In the genomic region with DNA sequence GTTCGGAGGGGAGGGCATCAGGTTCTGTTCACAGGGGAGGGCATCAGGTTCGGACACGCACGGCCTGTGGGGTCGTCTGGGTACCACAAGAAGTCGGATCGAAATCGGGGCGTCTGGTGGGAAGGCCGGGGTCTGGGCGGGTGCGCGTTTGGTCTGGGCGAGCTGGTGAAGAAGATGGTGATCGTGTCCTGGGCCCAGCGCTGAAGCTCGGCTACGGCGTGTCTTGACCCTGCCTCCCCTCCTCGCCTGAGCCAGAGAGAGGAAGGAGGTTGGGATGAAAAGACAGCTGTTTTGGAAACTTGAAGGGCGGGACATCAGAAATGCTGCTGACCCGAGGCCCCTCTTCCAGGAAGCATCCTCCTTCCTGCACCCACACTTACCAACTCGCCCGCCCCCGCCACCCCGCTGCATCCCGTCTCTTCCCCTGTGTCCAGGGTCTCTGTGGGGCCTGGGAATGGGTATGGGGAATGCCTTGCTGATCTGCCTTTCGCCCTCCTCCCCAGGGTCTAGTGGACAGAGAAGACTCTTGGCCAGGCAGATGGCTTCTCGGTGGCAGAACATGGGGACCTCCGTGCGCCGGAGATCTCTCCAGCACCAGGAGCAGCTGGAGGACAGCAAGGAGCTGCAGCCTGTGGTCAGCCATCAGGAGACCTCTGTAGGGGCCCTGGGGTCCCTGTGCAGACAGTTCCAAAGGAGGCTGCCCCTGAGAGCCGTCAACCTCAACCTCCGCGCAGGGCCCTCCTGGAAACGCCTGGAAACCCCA, we compare ENCODE assay signal across 10 cellular contexts. TPM values are rescaled to one million over a fixed set of nuclear protein-coding genes. Genes with fewer than 3 reads are reported as not detected.
DNase-seq lines count a peak whose midpoint lies in the region; ATAC-seq and TF ChIP-seq lines count a peak whose summit lies in the region.
"Had no signal": no experiment of that assay in that cellular context is flagged by ENCODE, and none has a peak within 500 bp of the region (broad histone marks: within the 10 kb centered on the region; RNA-seq: fewer than 3 reads in every experiment).

No MANE protein-coding gene starts in this region.

- intact Hi-C loops in cardiac septum (cut with DNase I) (no loop called here), mammary epithelial cell (cut with micrococcal nuclease) (no loop called here)

- TF ChIP-seq CTCF in cardiac muscle cell (IDR thresholded peaks at IDR 0.05; ENCODE audit: low read depth, low read length) (no peak), mammary epithelial cell (conservative IDR thresholded peaks at IDR 0.05 in 1 of 2, IDR thresholded peaks at IDR 0.05 in 1 of 2; ENCODE audit: extremely low read depth in 1 of 2, insufficient read depth in 1 of 2, low read depth in 1 of 2, low read length in 2 of 2) (no peak)

- peak overlapping the region; percentile 20 for H3K9ac ChIP-seq in mammary epithelial cell (ENCODE audit: insufficient read depth, low read length)

- no peaks in the 10 kb centered on the region for H3K36me3 ChIP-seq in cardiac muscle cell
- no peaks in the 10 kb centered on the region for H3K36me3 ChIP-seq in mammary epithelial cell (ENCODE audit: insufficient read depth, low read length)
- peaks cover 43% of the 10 kb centered on the region for H3K36me3 ChIP-seq in mesodermal cell (ENCODE audit: control insufficient read depth, insufficient read depth, low read length)
- H3K36me3 ChIP-seq in urinary bladder (ENCODE audit: insufficient read depth) = no peaks in the 10 kb centered on the region

- no peak for ATAC-seq in GM21367 (IDR thresholded peaks at IDR 0.05; ENCODE audit: unreplicated experiment)

- CTCF ChIA-PET in mammary epithelial cell (lab: Charles Lee; ENCODE audit: low non-redundant PET) = interaction anchor here (0.7 kb wide), 1 partner anchor 8 kb away, joined by 3 read pairs; no protein-coding TSS in a partner anchor

- H3K4me3 ChIP-seq in cardiac muscle cell (peak overlapping the region; percentile 30), mammary epithelial cell (replicated peaks in 1 of 3; ENCODE audit: insufficient read depth in 1 of 3, low read depth in 2 of 3, low read length in 3 of 3) (peak overlapping the region; percentile 67 to 75 (median 74)), mesodermal cell (ENCODE audit: extremely low read depth, insufficient read depth, low read length, poor library complexity, severe bottlenecking) (peak overlapping the region; percentile 63), urinary bladder (ENCODE audit: low read depth, low read length) (peak overlapping the region; percentile 36)

- DNase-seq in cardiac muscle cell (ENCODE audit: low read depth in 1 of 2, low spot score in 1 of 2) (no peak), cardiac septum (ENCODE audit: low spot score) (no peak), mammary epithelial cell (no peak), NCI-H1092 (lab: John Stamatoyannopoulos, UW) (no peak), amniotic stem cell (lab: John Stamatoyannopoulos, UW) (no peak)

- H4K20me1 ChIP-seq in mammary epithelial cell (ENCODE audit: insufficient read depth, low read length) = no peaks in the 10 kb centered on the region

- H3K79me2 ChIP-seq in mammary epithelial cell (ENCODE audit: insufficient read depth, low read length) = no peaks in the 10 kb centered on the region

- H3K4me2 ChIP-seq in mammary epithelial cell (ENCODE audit: insufficient read depth, low read depth, low read length) = peak overlapping the region; percentile 100

- H3K9me3 ChIP-seq in cardiac muscle cell (ENCODE audit: low read depth) (no peaks in the 10 kb centered on the region), mammary epithelial cell (replicated peaks; ENCODE audit: insufficient read depth, low read length) (no peaks in the 10 kb centered on the region), mesodermal cell (ENCODE audit: control insufficient read depth, low read length) (no peaks in the 10 kb centered on the region)

- no TSS peak for BruUV-seq in mammary epithelial cell (replicated peaks; lab: Mats Ljungman, UMichigan)

- in situ Hi-C loops in mammary epithelial cell (cut with MboI; ENCODE audit: low sequenced_read_pairs in 2 of 2) = no loop called here

- 100% methylated on average over 10 of the region's 36 CpGs for WGBS in mammary epithelial cell (ENCODE audit: low coverage, missing lambda C conversion rate)
- WGBS in mesodermal cell (ENCODE audit: insufficient coverage in 2 of 2), 2 experiments = 45 to 66% methylated on average over 9 to 13 of the region's 36 CpGs
- 27% methylated on average over 36 of the region's 36 CpGs for WGBS in urinary bladder

- H3K27ac ChIP-seq in cardiac muscle cell (no peak overlapping the region), mammary epithelial cell (ENCODE audit: insufficient read depth, low read depth, low read length) (peak overlapping the region; percentile 45), mesodermal cell (ENCODE audit: low read depth, low read length, severe bottlenecking) (no peak overlapping the region), urinary bladder (ENCODE audit: low read depth) (no peak overlapping the region)
- H3K27ac ChIP-seq: HL-60 had no signal

- dilution Hi-C loops in mammary epithelial cell (cut with HindIII; ENCODE audit: low sequenced_read_pairs) = loop anchor here (10.0 kb wide), 1 partner anchor 70 kb away; no protein-coding TSS in a partner anchor

- H3K27me3 ChIP-seq in cardiac muscle cell (no peaks in the 10 kb centered on the region), mammary epithelial cell (ENCODE audit: insufficient read depth, low read length) (no peaks in the 10 kb centered on the region)

- peak overlapping the region; percentile 97 for H2AFZ ChIP-seq in mammary epithelial cell (ENCODE audit: low read depth, low read length)

- H3K4me1 ChIP-seq in cardiac muscle cell (ENCODE audit: low read depth) = no peaks in the 10 kb centered on the region
- peaks cover 17% of the 10 kb centered on the region for H3K4me1 ChIP-seq in mammary epithelial cell (ENCODE audit: insufficient read depth, low read length)
- peaks cover 7% of the 10 kb centered on the region for H3K4me1 ChIP-seq in mesodermal cell (ENCODE audit: control insufficient read depth, insufficient read depth, low read length, poor library complexity, severe bottlenecking)
- no peaks in the 10 kb centered on the region for H3K4me1 ChIP-seq in urinary bladder (ENCODE audit: insufficient read depth)

RNA-seq across cellular contexts. Expression of a gene that starts 0.5 kb away (rescaled TPM):
- total RNA-seq in cardiac muscle cell = 10.3 and 70.6 TPM in 2 replicates
- polyA plus RNA-seq in cardiac muscle cell = 11.3 and 65.2 TPM in 2 replicates
- total RNA-seq in cardiac septum = not detected
- 10 to 100 TPM in 1 of 2 donors, under 1 TPM in 1; 0.83 to 18.4 TPM for total RNA-seq in mammary epithelial cell
- polyA plus RNA-seq in mammary epithelial cell = 18.2 TPM
- polyA minus RNA-seq in mammary epithelial cell = 7.8 TPM
- polyA plus RNA-seq in mesodermal cell (2013, experiment 1 of 2) = 39.8 TPM
- 38.0 TPM for polyA plus RNA-seq in mesodermal cell (2013, experiment 2 of 2)
- 14.2 TPM for total RNA-seq in urinary bladder
- 0.41 TPM for polyA plus RNA-seq in urinary bladder

RNA-seq across cellular contexts. Expression of a gene that starts 9.8 kb away (rescaled TPM):
- total RNA-seq in cardiac muscle cell (not detected in 2 replicates), cardiac septum (not detected), mammary epithelial cell (not detected), urinary bladder (not detected)
- polyA plus RNA-seq in cardiac muscle cell (not detected in 2 replicates), mammary epithelial cell (not detected), urinary bladder (not detected)
- polyA minus RNA-seq in mammary epithelial cell = not detected
- polyA plus RNA-seq in mesodermal cell (2013, experiment 1 of 2) = not detected
- polyA plus RNA-seq in mesodermal cell (2013, experiment 2 of 2) = not detected
- total RNA-seq: G401 had no signal
